Comparison of ENCODE assay signal across 14 cellular contexts in genomic region chr7:150385240-150385830, GRCh38. TPM values are rescaled to one million over a fixed set of nuclear protein-coding genes. Genes with fewer than 3 reads are reported as not detected.
DNase-seq lines count a peak whose midpoint lies in the region; ATAC-seq, FAIRE-seq and TF ChIP-seq lines count a peak whose summit lies in the region.
"Had no signal": no experiment of that assay in that cellular context is flagged by ENCODE, and none has a peak within 500 bp of the region (broad histone marks: within the 10 kb centered on the region; RNA-seq: fewer than 3 reads in every experiment).

No MANE protein-coding gene starts in this region.

- DNase-seq in NCI-H526 treated with DMSO at 0.1 percent for 48 hours (lab: John Stamatoyannopoulos, UW) (peak; percentile 59), psoas muscle (no peak), ascending aorta (ENCODE audit: low spot score in 2 of 2) (no peak), small intestine (no peak), Ammon's horn (ENCODE audit: low spot score) (no peak)
- DNase-seq: DND-41; kidney glomerular epithelial cell; naive B cell; NCI-H446 treated with DMSO at 0.1 percent for 48 hours; stimulated activated naive CD8-positive, alpha-beta T cell treated with anti-CD3 and anti-CD28 coated beads, Interleukin-15, amount 100 ng/mL, for 72 hours had no signal

- H3K9me3 ChIP-seq in HUES64 (ENCODE audit: insufficient read depth, low read depth, low read length) (no peaks in the 10 kb centered on the region), endocrine pancreas (ENCODE audit: control insufficient read depth, low read length) (no peaks in the 10 kb centered on the region), psoas muscle (no peaks in the 10 kb centered on the region), ascending aorta (no peaks in the 10 kb centered on the region), small intestine (ENCODE audit: control insufficient read depth, low read depth) (no peaks in the 10 kb centered on the region)

- H3K27ac ChIP-seq in HUES64 (ENCODE audit: low read depth, low read length) (peak overlapping the region; percentile 33), psoas muscle (peak overlapping the region; percentile 53), ascending aorta (no peak overlapping the region), small intestine (ENCODE audit: low read depth in 1 of 2, low read length in 1 of 2) (no peak overlapping the region)
- H3K27ac ChIP-seq: RWPE1 had no signal

- ATAC-seq in psoas muscle: no peak
- ATAC-seq: stimulated activated naive CD8-positive, alpha-beta T cell treated with anti-CD3 and anti-CD28 coated beads, Interleukin-15, amount 100 ng/mL, for 72 hours had no signal

- H3K4me3 ChIP-seq in HUES64 (ENCODE audit: low read length) (no peak overlapping the region), endocrine pancreas (ENCODE audit: control insufficient read depth, insufficient read depth, low read length) (no peak overlapping the region), psoas muscle (no peak overlapping the region), ascending aorta (no peak overlapping the region), small intestine (ENCODE audit: low read depth in 1 of 2, low read length in 2 of 2) (no peak overlapping the region)

- H3K4me1 ChIP-seq in HUES64 (ENCODE audit: insufficient read depth, low read length): peaks cover 55% of the 10 kb centered on the region
- H3K4me1 ChIP-seq in endocrine pancreas (ENCODE audit: control insufficient read depth, insufficient read depth, low read length): no peaks in the 10 kb centered on the region
- peaks cover 32% of the 10 kb centered on the region for H3K4me1 ChIP-seq in psoas muscle
- H3K4me1 ChIP-seq in ascending aorta: peaks cover 0 to 3% of the 10 kb centered on the region in 2 donors
- H3K4me1 ChIP-seq in small intestine (ENCODE audit: control insufficient read depth in 2 of 2, insufficient read depth in 1 of 2, low read depth in 1 of 2, low read length in 1 of 2): peaks cover 7% of the 10 kb centered on the region in 2 donors

- no peak for FAIRE-seq in small intestine (lab: Jason Lieb, UNC)
- FAIRE-seq: endometrium had no signal

- intact Hi-C loops in psoas muscle (cut with DNase I) (loop anchor here in 1 of 2 donors (10.0 kb wide), 1 partner anchor 101 kb away; no protein-coding TSS in a partner anchor), ascending aorta (cut with DNase I) (no loop called here)

- TF ChIP-seq CTCF in psoas muscle (IDR thresholded peaks at IDR 0.05): no peak
- TF ChIP-seq CTCF in ascending aorta (IDR thresholded peaks at IDR 0.05): no peak

- WGBS in HUES64: 80% methylated on average over 15 of the region's 15 CpGs
- whole genome bisulfite sequencing in psoas muscle, 3 donors: 37 to 61% (median 46%) methylated on average over 15 of the region's 15 CpGs
- WGBS in small intestine, 3 donors: 27 to 68% (median 57%) methylated on average over 15 of the region's 15 CpGs

- H3K36me3 ChIP-seq in HUES64 (ENCODE audit: insufficient read depth, low read length) (peaks cover 20% of the 10 kb centered on the region), endocrine pancreas (ENCODE audit: control insufficient read depth, insufficient read depth, low read length) (no peaks in the 10 kb centered on the region), psoas muscle (ENCODE audit: insufficient read depth in 1 of 2, low read depth in 1 of 2) (no peaks in the 10 kb centered on the region), ascending aorta (no peaks in the 10 kb centered on the region), small intestine (ENCODE audit: control insufficient read depth in 2 of 2, insufficient read depth in 2 of 2, low read length in 2 of 2) (no peaks in the 10 kb centered on the region)

- H3K27me3 ChIP-seq in HUES64 (ENCODE audit: insufficient read depth, low read length) (no peaks in the 10 kb centered on the region), endocrine pancreas (ENCODE audit: control insufficient read depth, insufficient read depth, low read length) (no peaks in the 10 kb centered on the region), psoas muscle (ENCODE audit: insufficient read depth in 3 of 3, low read length in 2 of 3) (no peaks in the 10 kb centered on the region), ascending aorta (no peaks in the 10 kb centered on the region), small intestine (ENCODE audit: control insufficient read depth in 2 of 2, insufficient read depth in 2 of 2, low read length in 2 of 2) (no peaks in the 10 kb centered on the region)

- no peak overlapping the region for H3K9ac ChIP-seq in HUES64 (ENCODE audit: low read depth, low read length)
- H3K9ac ChIP-seq in endocrine pancreas (ENCODE audit: control insufficient read depth, insufficient read depth, low read length): peak overlapping the region; percentile 47

RNA-seq across cellular contexts. Expression of gene ZNF775, which starts 6.2 kb away (rescaled TPM):
- 12.3 TPM for polyA plus RNA-seq in HUES64 (2013, experiment 1 of 2)
- polyA plus RNA-seq in HUES64 (2013, experiment 2 of 2): 13.2 TPM
- total RNA-seq in psoas muscle: 1 to 10 TPM; 1.6 to 3.2 (median 2.8) TPM
- polyA plus RNA-seq in psoas muscle: 1 to 10 TPM; 2.6 to 3.8 (median 3.7) TPM
- 17.1 TPM for total RNA-seq in ascending aorta
- polyA plus RNA-seq in small intestine: 1 to 10 TPM; 1.1 to 3.6 (median 1.3) TPM

RNA-seq across cellular contexts. Expression of gene REPIN1, which starts 16.7 kb away (rescaled TPM):
- polyA plus RNA-seq in HUES64 (2013, experiment 1 of 2): 78.2 TPM
- 91.5 TPM for polyA plus RNA-seq in HUES64 (2013, experiment 2 of 2)
- total RNA-seq in psoas muscle (100 to 1,000 TPM; 112 to 212 (median 137) TPM), ascending aorta (123 TPM)
- polyA plus RNA-seq in psoas muscle (100 to 1,000 TPM in 1 of 3 donors, 10 to 100 TPM in 2; 80.2 to 133 (median 83.2) TPM), small intestine (100 to 1,000 TPM in 1 of 3 donors, 10 to 100 TPM in 2; 46.5 to 101 (median 55.5) TPM)

RNA-seq across cellular contexts. Expression of gene RARRES2, which starts 43.9 kb away (rescaled TPM):
- polyA plus RNA-seq in HUES64 (2013, experiment 1 of 2): 94.7 TPM
- polyA plus RNA-seq in HUES64 (2013, experiment 2 of 2): 75.3 TPM
- total RNA-seq in psoas muscle (10 to 100 TPM in 2 of 4 donors, 1 to 10 TPM in 2; 4.1 to 17.9 (median 8.7) TPM), ascending aorta (144 TPM)
- polyA plus RNA-seq in psoas muscle (1 to 10 TPM; 6.3 to 7.7 (median 7.3) TPM), small intestine (100 to 1,000 TPM in 1 of 3 donors, 10 to 100 TPM in 1, 1 to 10 TPM in 1; 9.6 to 109 (median 34.9) TPM)

Comparison
In these comparisons a context has a peak if more than half of its experiments do, and no peak if none do; other contexts are left out.
1. H3K27ac ChIP-seq: peak in HUES64 (single experiment) and psoas muscle (single experiment); none in ascending aorta (0 of 2) and small intestine (0 of 2).